1 cellular context compared by ENCODE assay signal in the genomic region with DNA sequence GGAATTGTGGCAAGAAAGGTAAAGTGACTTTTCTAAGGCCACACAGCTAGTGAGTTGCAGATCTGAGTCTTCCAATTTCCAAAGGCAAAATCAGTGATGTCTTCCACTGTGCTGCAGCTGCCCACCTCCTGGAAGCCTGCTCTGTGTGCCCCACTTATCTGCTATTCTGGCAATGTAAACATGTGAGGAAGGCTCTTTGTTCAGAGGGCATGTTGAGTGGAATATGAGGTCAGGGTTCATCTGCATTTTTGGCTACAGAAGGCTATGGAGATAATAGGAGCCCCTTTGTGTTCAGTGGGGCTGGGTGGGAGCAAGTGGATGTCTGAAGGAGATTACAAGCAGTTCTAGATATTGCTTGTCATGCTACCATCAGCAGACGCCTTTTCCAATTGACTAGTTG.
TF ChIP-seq lines count a peak whose summit lies in the region.

No MANE protein-coding gene starts in this region.

TF ChIP-seq in HepG2, 621 proteins besides CTCF, POLR2A, EP300 and RAD21 (continued from another document and continues in another):
- TF ChIP-seq, protein P1, sequence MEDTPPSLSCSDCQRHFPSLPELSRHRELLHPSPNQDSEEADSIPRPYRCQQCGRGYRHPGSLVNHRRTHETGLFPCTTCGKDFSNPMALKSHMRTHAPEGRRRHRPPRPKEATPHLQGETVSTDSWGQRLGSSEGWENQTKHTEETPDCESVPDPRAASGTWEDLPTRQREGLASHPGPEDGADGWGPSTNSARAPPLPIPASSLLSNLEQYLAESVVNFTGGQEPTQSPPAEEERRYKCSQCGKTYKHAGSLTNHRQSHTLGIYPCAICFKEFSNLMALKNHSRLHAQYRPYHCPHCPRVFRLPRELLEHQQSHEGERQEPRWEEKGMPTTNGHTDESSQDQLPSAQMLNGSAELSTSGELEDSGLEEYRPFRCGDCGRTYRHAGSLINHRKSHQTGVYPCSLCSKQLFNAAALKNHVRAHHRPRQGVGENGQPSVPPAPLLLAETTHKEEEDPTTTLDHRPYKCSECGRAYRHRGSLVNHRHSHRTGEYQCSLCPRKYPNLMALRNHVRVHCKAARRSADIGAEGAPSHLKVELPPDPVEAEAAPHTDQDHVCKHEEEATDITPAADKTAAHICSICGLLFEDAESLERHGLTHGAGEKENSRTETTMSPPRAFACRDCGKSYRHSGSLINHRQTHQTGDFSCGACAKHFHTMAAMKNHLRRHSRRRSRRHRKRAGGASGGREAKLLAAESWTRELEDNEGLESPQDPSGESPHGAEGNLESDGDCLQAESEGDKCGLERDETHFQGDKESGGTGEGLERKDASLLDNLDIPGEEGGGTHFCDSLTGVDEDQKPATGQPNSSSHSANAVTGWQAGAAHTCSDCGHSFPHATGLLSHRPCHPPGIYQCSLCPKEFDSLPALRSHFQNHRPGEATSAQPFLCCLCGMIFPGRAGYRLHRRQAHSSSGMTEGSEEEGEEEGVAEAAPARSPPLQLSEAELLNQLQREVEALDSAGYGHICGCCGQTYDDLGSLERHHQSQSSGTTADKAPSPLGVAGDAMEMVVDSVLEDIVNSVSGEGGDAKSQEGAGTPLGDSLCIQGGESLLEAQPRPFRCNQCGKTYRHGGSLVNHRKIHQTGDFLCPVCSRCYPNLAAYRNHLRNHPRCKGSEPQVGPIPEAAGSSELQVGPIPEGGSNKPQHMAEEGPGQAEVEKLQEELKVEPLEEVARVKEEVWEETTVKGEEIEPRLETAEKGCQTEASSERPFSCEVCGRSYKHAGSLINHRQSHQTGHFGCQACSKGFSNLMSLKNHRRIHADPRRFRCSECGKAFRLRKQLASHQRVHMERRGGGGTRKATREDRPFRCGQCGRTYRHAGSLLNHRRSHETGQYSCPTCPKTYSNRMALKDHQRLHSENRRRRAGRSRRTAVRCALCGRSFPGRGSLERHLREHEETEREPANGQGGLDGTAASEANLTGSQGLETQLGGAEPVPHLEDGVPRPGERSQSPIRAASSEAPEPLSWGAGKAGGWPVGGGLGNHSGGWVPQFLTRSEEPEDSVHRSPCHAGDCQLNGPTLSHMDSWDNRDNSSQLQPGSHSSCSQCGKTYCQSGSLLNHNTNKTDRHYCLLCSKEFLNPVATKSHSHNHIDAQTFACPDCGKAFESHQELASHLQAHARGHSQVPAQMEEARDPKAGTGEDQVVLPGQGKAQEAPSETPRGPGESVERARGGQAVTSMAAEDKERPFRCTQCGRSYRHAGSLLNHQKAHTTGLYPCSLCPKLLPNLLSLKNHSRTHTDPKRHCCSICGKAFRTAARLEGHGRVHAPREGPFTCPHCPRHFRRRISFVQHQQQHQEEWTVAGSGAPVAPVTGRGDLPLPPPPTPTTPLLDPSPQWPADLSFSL (CRISPR knock-in tag; IDR thresholded peaks at IDR 0.05) = no peak
- TF ChIP-seq KLF9 (CRISPR knock-in tag; IDR thresholded peaks at IDR 0.05; ENCODE audit: low read depth) = no peak
- TF ChIP-seq TBX3 (IDR thresholded peaks at IDR 0.05; ENCODE audit: borderline replicate concordance) = no peak
- TF ChIP-seq MED1 (CRISPR knock-in tag; IDR thresholded peaks at IDR 0.05) = peak; percentile 56; the same call in 1 of the 2 replicates
- TF ChIP-seq ZNF296 (CRISPR knock-in tag; conservative IDR thresholded peaks at IDR 0.05) = no peak
- TF ChIP-seq, protein P2, sequence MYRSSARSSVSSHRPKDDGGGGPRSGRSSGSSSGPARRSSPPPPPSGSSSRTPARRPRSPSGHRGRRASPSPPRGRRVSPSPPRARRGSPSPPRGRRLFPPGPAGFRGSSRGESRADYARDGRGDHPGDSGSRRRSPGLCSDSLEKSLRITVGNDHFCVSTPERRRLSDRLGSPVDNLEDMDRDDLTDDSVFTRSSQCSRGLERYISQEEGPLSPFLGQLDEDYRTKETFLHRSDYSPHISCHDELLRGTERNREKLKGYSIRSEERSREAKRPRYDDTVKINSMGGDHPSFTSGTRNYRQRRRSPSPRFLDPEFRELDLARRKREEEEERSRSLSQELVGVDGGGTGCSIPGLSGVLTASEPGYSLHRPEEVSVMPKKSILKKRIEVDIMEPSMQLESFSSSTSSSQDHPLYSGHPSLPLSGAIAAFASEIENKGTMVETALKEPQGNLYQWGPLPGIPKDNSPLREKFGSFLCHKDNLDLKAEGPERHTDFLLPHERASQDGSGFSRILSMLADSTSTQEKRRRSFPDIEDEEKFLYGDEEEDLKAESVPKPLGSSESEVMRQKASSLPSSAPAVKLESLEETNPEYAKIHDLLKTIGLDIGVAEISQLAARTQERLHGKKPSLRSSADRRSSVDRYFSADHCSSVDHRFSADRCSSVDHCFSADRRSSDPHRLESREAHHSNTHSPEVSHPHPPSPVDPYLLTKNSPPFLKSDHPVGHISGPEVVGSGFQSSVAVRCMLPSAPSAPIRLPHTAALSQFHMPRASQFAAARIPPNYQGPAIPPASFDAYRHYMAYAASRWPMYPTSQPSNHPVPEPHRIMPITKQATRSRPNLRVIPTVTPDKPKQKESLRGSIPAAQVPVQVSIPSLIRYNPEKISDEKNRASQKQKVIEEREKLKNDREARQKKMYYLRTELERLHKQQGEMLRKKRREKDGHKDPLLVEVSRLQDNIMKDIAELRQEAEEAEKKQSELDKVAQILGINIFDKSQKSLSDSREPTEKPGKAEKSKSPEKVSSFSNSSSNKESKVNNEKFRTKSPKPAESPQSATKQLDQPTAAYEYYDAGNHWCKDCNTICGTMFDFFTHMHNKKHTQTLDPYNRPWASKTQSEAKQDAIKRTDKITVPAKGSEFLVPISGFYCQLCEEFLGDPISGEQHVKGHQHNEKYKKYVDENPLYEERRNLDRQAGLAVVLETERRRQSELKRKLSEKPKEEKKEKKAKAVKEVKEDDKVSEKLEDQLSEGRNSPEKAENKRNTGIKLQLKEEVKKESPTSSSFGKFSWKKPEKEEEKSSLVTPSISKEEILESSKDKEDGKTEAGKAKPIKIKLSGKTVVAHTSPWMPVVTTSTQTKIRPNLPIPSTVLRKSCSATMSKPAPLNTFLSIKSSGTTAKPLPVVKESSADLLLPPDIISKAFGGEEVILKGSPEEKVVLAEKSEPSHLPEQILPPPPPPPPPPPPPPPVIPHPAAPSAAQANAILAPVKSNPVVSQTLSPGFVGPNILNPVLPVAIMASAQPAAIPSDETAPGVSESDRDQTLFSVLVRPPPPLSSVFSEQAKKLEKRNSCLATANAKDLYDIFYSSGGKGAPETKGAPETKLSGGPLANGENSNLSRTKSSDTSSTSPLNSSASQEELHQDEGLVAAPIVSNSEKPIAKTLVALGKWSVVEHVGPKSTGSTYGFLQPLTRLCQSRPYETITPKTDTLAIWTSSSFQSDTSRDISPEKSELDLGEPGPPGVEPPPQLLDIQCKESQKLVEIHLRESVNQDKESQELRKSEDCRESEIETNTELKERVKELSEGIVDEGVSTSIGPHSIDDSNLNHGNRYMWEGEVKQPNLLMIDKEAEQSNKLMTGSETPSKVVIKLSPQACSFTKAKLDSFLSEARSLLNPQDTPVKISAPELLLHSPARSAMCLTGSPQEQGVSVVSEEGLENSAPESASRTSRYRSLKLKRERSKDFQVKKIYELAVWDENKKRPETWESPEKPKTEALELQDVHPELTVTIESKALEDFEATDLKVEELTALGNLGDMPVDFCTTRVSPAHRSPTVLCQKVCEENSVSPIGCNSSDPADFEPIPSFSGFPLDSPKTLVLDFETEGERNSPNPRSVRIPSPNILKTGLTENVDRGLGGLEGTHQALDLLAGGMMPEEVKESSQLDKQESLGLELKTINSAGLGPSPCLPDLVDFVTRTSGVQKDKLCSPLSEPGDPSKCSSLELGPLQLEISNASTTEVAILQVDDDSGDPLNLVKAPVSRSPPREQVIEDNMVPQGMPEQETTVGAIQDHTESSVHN (CRISPR knock-in tag; IDR thresholded peaks at IDR 0.05) = no peak
- no peak for TF ChIP-seq PCBP1 (IDR thresholded peaks at IDR 0.05; ENCODE audit: borderline replicate concordance, low read depth, low read length)
- TF ChIP-seq SP5 (CRISPR knock-in tag; IDR thresholded peaks at IDR 0.05; ENCODE audit: borderline replicate concordance, low read depth) = 0 out of 2 replicates have a peak, but pooled peaks have one; percentile 12
- no peak for TF ChIP-seq FOXA1 (IDR thresholded peaks at IDR 0.05)
- TF ChIP-seq FOXA1 (CRISPR knock-in tag; IDR thresholded peaks at IDR 0.05) = peak; percentile 90
- TF ChIP-seq, protein P3, sequence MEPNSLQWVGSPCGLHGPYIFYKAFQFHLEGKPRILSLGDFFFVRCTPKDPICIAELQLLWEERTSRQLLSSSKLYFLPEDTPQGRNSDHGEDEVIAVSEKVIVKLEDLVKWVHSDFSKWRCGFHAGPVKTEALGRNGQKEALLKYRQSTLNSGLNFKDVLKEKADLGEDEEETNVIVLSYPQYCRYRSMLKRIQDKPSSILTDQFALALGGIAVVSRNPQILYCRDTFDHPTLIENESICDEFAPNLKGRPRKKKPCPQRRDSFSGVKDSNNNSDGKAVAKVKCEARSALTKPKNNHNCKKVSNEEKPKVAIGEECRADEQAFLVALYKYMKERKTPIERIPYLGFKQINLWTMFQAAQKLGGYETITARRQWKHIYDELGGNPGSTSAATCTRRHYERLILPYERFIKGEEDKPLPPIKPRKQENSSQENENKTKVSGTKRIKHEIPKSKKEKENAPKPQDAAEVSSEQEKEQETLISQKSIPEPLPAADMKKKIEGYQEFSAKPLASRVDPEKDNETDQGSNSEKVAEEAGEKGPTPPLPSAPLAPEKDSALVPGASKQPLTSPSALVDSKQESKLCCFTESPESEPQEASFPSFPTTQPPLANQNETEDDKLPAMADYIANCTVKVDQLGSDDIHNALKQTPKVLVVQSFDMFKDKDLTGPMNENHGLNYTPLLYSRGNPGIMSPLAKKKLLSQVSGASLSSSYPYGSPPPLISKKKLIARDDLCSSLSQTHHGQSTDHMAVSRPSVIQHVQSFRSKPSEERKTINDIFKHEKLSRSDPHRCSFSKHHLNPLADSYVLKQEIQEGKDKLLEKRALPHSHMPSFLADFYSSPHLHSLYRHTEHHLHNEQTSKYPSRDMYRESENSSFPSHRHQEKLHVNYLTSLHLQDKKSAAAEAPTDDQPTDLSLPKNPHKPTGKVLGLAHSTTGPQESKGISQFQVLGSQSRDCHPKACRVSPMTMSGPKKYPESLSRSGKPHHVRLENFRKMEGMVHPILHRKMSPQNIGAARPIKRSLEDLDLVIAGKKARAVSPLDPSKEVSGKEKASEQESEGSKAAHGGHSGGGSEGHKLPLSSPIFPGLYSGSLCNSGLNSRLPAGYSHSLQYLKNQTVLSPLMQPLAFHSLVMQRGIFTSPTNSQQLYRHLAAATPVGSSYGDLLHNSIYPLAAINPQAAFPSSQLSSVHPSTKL (CRISPR knock-in tag; IDR thresholded peaks at IDR 0.05) = peak; percentile 83
- TF ChIP-seq WIZ (CRISPR knock-in tag; IDR thresholded peaks at IDR 0.05) = no peak
- TF ChIP-seq, protein P4, sequence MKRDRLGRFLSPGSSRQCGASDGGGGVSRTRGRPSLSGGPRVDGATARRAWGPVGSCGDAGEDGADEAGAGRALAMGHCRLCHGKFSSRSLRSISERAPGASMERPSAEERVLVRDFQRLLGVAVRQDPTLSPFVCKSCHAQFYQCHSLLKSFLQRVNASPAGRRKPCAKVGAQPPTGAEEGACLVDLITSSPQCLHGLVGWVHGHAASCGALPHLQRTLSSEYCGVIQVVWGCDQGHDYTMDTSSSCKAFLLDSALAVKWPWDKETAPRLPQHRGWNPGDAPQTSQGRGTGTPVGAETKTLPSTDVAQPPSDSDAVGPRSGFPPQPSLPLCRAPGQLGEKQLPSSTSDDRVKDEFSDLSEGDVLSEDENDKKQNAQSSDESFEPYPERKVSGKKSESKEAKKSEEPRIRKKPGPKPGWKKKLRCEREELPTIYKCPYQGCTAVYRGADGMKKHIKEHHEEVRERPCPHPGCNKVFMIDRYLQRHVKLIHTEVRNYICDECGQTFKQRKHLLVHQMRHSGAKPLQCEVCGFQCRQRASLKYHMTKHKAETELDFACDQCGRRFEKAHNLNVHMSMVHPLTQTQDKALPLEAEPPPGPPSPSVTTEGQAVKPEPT (CRISPR knock-in tag; IDR thresholded peaks at IDR 0.05; ENCODE audit: low read depth) = no peak
- TF ChIP-seq RXRB (CRISPR knock-in tag; IDR thresholded peaks at IDR 0.05; ENCODE audit: borderline replicate concordance) = peak; percentile 80
- no peak for TF ChIP-seq TBP (CRISPR knock-in tag; IDR thresholded peaks at IDR 0.05)
- no peak for TF ChIP-seq ZNF7 (CRISPR knock-in tag; IDR thresholded peaks at IDR 0.05)
- no peak for TF ChIP-seq ZNF343 (CRISPR knock-in tag; IDR thresholded peaks at IDR 0.05)
- no peak for TF ChIP-seq ZNF496 (CRISPR knock-in tag; IDR thresholded peaks at IDR 0.05; ENCODE audit: insufficient replicate concordance)
- TF ChIP-seq NFIC (IDR thresholded peaks at IDR 0.05; ENCODE audit: low read length) = no peak
- TF ChIP-seq, protein P5, sequence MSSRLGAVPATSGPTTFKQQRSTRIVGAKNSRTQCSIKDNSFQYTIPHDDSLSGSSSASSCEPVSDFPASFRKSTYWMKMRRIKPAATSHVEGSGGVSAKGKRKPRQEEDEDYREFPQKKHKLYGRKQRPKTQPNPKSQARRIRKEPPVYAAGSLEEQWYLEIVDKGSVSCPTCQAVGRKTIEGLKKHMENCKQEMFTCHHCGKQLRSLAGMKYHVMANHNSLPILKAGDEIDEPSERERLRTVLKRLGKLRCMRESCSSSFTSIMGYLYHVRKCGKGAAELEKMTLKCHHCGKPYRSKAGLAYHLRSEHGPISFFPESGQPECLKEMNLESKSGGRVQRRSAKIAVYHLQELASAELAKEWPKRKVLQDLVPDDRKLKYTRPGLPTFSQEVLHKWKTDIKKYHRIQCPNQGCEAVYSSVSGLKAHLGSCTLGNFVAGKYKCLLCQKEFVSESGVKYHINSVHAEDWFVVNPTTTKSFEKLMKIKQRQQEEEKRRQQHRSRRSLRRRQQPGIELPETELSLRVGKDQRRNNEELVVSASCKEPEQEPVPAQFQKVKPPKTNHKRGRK (CRISPR knock-in tag; IDR thresholded peaks at IDR 0.05) = no peak
- TF ChIP-seq, protein P6, sequence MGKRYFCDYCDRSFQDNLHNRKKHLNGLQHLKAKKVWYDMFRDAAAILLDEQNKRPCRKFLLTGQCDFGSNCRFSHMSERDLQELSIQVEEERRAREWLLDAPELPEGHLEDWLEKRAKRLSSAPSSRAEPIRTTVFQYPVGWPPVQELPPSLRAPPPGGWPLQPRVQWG (CRISPR knock-in tag; IDR thresholded peaks at IDR 0.05; ENCODE audit: borderline replicate concordance, low read depth) = no peak
- no peak for TF ChIP-seq KLF12 (CRISPR knock-in tag; IDR thresholded peaks at IDR 0.05; ENCODE audit: borderline replicate concordance)
- TF ChIP-seq, protein P7, sequence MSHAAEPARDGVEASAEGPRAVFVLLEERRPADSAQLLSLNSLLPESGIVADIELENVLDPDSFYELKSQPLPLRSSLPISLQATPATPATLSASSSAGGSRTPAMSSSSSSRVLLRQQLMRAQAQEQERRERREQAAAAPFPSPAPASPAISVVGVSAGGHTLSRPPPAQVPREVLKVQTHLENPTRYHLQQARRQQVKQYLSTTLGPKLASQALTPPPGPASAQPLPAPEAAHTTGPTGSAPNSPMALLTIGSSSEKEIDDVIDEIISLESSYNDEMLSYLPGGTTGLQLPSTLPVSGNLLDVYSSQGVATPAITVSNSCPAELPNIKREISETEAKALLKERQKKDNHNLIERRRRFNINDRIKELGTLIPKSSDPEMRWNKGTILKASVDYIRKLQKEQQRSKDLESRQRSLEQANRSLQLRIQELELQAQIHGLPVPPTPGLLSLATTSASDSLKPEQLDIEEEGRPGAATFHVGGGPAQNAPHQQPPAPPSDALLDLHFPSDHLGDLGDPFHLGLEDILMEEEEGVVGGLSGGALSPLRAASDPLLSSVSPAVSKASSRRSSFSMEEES (CRISPR knock-in tag; IDR thresholded peaks at IDR 0.05) = no peak
